ENCODE assay signal across 17 cellular contexts in the genomic region with DNA sequence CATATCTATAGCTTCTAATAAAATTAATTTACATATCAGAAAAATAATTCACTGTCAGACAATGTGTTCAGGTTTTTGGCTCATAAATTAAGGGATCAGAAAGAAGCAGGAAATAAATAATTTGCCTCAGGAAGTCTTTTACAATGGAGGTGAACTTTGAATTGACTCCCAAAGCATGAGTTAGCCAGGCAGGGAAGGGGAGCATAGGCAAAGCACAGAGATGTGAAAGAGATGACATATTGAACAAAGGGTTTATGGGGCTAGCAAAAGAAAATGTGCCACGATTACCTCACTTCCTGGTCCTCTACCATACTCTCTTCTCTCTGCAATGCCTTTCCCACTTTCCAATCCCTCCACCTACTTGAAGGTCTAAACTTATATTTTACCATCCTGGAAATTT. TPM values are rescaled to one million over a fixed set of nuclear protein-coding genes. Genes with fewer than 3 reads are reported as not detected.
A peak's percentile ranks its signal among the peaks of the same experiment; 100 is the strongest.
DNase-seq lines count a peak whose midpoint lies in the region; ATAC-seq, FAIRE-seq and TF ChIP-seq lines count a peak whose summit lies in the region.
"Had no signal": no experiment of that assay in that cellular context is flagged by ENCODE, and none has a peak within 500 bp of the region (broad histone marks: within the 10 kb centered on the region; RNA-seq: fewer than 3 reads in every experiment).

No MANE protein-coding gene starts in this region.

- POLR2A ChIA-PET in HepG2 (lab: Yijun Ruan, JAX): no interaction called here

- peaks cover 18% of the 10 kb centered on the region for H3K36me3 Mint-ChIP-seq in effector memory CD8-positive, alpha-beta T cell (ENCODE audit: insufficient read depth)

- intact Hi-C loops in HepG2 (cut with micrococcal nuclease; ENCODE audit: unreplicated experiment): no loop called here
- intact Hi-C loops in right lobe of liver (cut with DNase I): no loop called here

- no peak overlapping the region for H3K4me3 Mint-ChIP-seq in effector memory CD8-positive, alpha-beta T cell

- H3K79me2 ChIP-seq in HepG2 (ENCODE audit: insufficient read depth, low read length): peaks cover 11% of the 10 kb centered on the region

- H3K36me3 ChIP-seq in HepG2 (replicated peaks in 1 of 2; ENCODE audit: control insufficient read depth in 1 of 2, insufficient read depth in 2 of 2, low read length in 2 of 2): no peaks in the 10 kb centered on the region
- no peaks in the 10 kb centered on the region for H3K36me3 ChIP-seq in right lobe of liver
- H3K36me3 ChIP-seq: BLaER1 had no signal

- no TSS peak for BruUV-seq in HepG2 (replicated peaks; lab: Mats Ljungman, UMichigan)

- H3K27ac ChIP-seq in HepG2 (ENCODE audit: extremely low read length, insufficient read depth, low read length) (no peak overlapping the region), right lobe of liver (no peak overlapping the region)
- H3K27ac ChIP-seq: 22Rv1, BLaER1, GM23248, HL-60 had no signal

- H3K4me1 Mint-ChIP-seq in effector memory CD8-positive, alpha-beta T cell (ENCODE audit: low read depth in 2 of 2): peaks cover 24 to 26% of the 10 kb centered on the region in 2 donors

- CTCF ChIA-PET in HepG2 (lab: Yijun Ruan, JAX; ENCODE audit: low intra/inter-chr PET ratio, low total read pairs): no interaction called here

- TF ChIP-seq POLR2A in HepG2 (IDR thresholded peaks at IDR 0.05; ENCODE audit: insufficient read depth in 1 of 2, low read depth in 2 of 2, low read length in 2 of 2) (no peak), right lobe of liver (IDR thresholded peaks at IDR 0.05) (no peak)

- 17% methylated on average over 1 of the region's 1 CpG for WGBS in HepG2 (ENCODE audit: low lambda C conversion rate)
- whole genome bisulfite sequencing in right lobe of liver (ENCODE audit: insufficient coverage, low coverage, low lambda C conversion rate, missing lambda C conversion rate): 33% methylated on average over 1 of the region's 1 CpG

- TF ChIP-seq RAD21 in HepG2 (CRISPR knock-in tag; IDR thresholded peaks at IDR 0.05): no peak

- H3K9me3 ChIP-seq in HepG2 (ENCODE audit: low read length) (no peaks in the 10 kb centered on the region), right lobe of liver (no peaks in the 10 kb centered on the region)
- H3K9me3 ChIP-seq: BLaER1 had no signal

- H3K27me3 Mint-ChIP-seq in effector memory CD8-positive, alpha-beta T cell: peaks cover 6 to 15% of the 10 kb centered on the region in 2 donors

- no peak overlapping the region for H3K9ac ChIP-seq in HepG2 (ENCODE audit: insufficient read depth, low read depth, low read length)
- H3K9ac ChIP-seq: BLaER1, GM23248 had no signal

- H4K20me1 ChIP-seq in HepG2 (ENCODE audit: insufficient read depth, low read length): no peaks in the 10 kb centered on the region
- H4K20me1 ChIP-seq: BLaER1 had no signal

- no peak for TF ChIP-seq CTCF in HepG2 (CRISPR knock-in tag; IDR thresholded peaks at IDR 0.05)
- no peak for TF ChIP-seq CTCF in right lobe of liver (IDR thresholded peaks at IDR 0.05)

- TF ChIP-seq EP300 in HepG2 (IDR thresholded peaks at IDR 0.05; ENCODE audit: low read depth in 2 of 2, low read length in 2 of 2): no peak
- no peak for TF ChIP-seq EP300 in HepG2 (CRISPR knock-in tag; IDR thresholded peaks at IDR 0.05; ENCODE audit: borderline replicate concordance)

- H3K4me1 ChIP-seq in HepG2 (ENCODE audit: insufficient read depth, low read length) (peaks cover 25% of the 10 kb centered on the region), right lobe of liver (peaks cover 0 to 13% (median 0%) of the 10 kb centered on the region in 4 donors)

- H3K27me3 ChIP-seq in HepG2 (ENCODE audit: control insufficient read depth in 1 of 2, insufficient read depth in 2 of 2, low read length in 2 of 2) (peaks cover 0 to 9% of the 10 kb centered on the region in 2 experiments; a peak in 1 of 5 replicates), right lobe of liver (no peaks in the 10 kb centered on the region)
- H3K27me3 ChIP-seq: BLaER1 had no signal

- H3K4me2 ChIP-seq in HepG2 (ENCODE audit: low read depth, low read length): peak overlapping the region; percentile 46
- H3K4me2 ChIP-seq: BLaER1 had no signal

- no peak overlapping the region for H3K4me3 ChIP-seq in HepG2 (replicated peaks in 1 of 3; ENCODE audit: insufficient read depth in 1 of 3, low read depth in 2 of 3, low read length in 3 of 3)
- no peak overlapping the region for H3K4me3 ChIP-seq in right lobe of liver
- H3K4me3 ChIP-seq: BLaER1, GM23248 had no signal

- no peaks in the 10 kb centered on the region for H3K9me3 Mint-ChIP-seq in effector memory CD8-positive, alpha-beta T cell

- H2AFZ ChIP-seq in HepG2 (ENCODE audit: low read length): peak overlapping the region; percentile 77
- H2AFZ ChIP-seq: GM23248 had no signal

- no peak overlapping the region for H3K27ac Mint-ChIP-seq in effector memory CD8-positive, alpha-beta T cell

- FAIRE-seq in HepG2 (lab: Jason Lieb, UNC): no peak
- FAIRE-seq: GM19239 had no signal

- ATAC-seq in HepG2: no peak
- ATAC-seq in right lobe of liver: no peak
- no peak for ATAC-seq in effector memory CD8-positive, alpha-beta T cell (replicated peaks)
- ATAC-seq in GM19397 (IDR thresholded peaks at IDR 0.05; ENCODE audit: unreplicated experiment): no peak
- ATAC-seq in GM21526 (IDR thresholded peaks at IDR 0.05; ENCODE audit: low FRiP score, unreplicated experiment): no peak

- no peak for DNase-seq in HepG2 (ENCODE audit: low spot score)
- no peak for DNase-seq in right lobe of liver
- DNase-seq in dermis microvascular lymphatic vessel endothelial cell (ENCODE audit: low read depth in 2 of 2): peak; percentile 67 to 83
- peak; percentile 51 for DNase-seq in pulmonary artery endothelial cell (ENCODE audit: low read depth, low spot score)
- DNase-seq in effector memory CD8-positive, alpha-beta T cell: no peak
- DNase-seq: AML-193, DMS53, GF-D8, GM23248, H7 had no signal

- in situ Hi-C loops in HepG2 (cut with HindIII; ENCODE audit: extremely low pct_ligation_motif_present, low pct_unique_long_range_greater_than_20kb): no loop called here

RNA-seq across cellular contexts. Expression of a gene that starts 4.0 kb away (rescaled TPM):
- total RNA-seq in HepG2 (2016; rRNA removed; fragmentation: Illumina TruSeq; extraction: Trizol) (47.4 and 106 TPM in 2 replicates), right lobe of liver (100 to 1,000 TPM in 1 of 6 experiments, 10 to 100 TPM in 5; 55.9 to 107 (median 65.3) TPM), dermis microvascular lymphatic vessel endothelial cell (61.4 and 136 TPM in 2 replicates), pulmonary artery endothelial cell (34.6 and 56.5 TPM in 2 replicates)
- 16.6 and 17.6 TPM in 2 replicates for total RNA-seq in HepG2 (2016; cell fraction: cytosol; rRNA removed; fragmentation: Illumina TruSeq; extraction: Trizol; ENCODE audit: low read depth)
- total RNA-seq in HepG2 (2016; cell fraction: insoluble cytoplasmic fraction; rRNA removed; fragmentation: Illumina TruSeq; extraction: Trizol): 47.0 and 112 TPM in 2 replicates
- 23.0 and 27.3 TPM in 2 replicates for total RNA-seq in HepG2 (2016; cell fraction: membrane; rRNA removed; fragmentation: Illumina TruSeq; extraction: Trizol)
- 113 and 129 TPM in 2 replicates for total RNA-seq in HepG2 (2016; cell fraction: nucleus; rRNA removed; fragmentation: Illumina TruSeq; extraction: Trizol)
- polyA plus RNA-seq in HepG2 (2011; rRNA removed): 215 and 219 TPM in 2 replicates
- 178 and 191 TPM in 2 replicates for polyA plus RNA-seq in HepG2 (2011; cell fraction: cytosol; rRNA removed)
- 241 and 262 TPM in 2 replicates for polyA plus RNA-seq in HepG2 (2011; cell fraction: nucleus; rRNA removed)
- polyA plus RNA-seq in HepG2 (2012): 62.0 and 72.9 TPM in 2 replicates
- 13.5 and 15.0 TPM in 2 replicates for polyA plus RNA-seq in HepG2 (2016; cell fraction: cytosol; fragmentation: Illumina TruSeq; extraction: Trizol; ENCODE audit: low read depth)
- polyA plus RNA-seq in HepG2 (2016; cell fraction: insoluble cytoplasmic fraction; fragmentation: Illumina TruSeq; extraction: Trizol; ENCODE audit: low read depth): 37.1 and 43.4 TPM in 2 replicates
- 16.7 and 18.5 TPM in 2 replicates for polyA plus RNA-seq in HepG2 (2016; cell fraction: membrane; fragmentation: Illumina TruSeq; extraction: Trizol; ENCODE audit: low read depth)
- polyA plus RNA-seq in HepG2 (2016; cell fraction: nucleus; fragmentation: Illumina TruSeq; extraction: Trizol; ENCODE audit: insufficient read depth, low read depth): 184 and 185 TPM in 2 replicates
- polyA minus RNA-seq in HepG2 (2011; rRNA and poly(A)+ RNA removed; ENCODE audit: low replicate concordance): 116 and 186 TPM in 2 replicates
- polyA minus RNA-seq in HepG2 (2011; cell fraction: cytosol; rRNA and poly(A)+ RNA removed): 59.8 and 69.1 TPM in 2 replicates
- polyA minus RNA-seq in HepG2 (2011; cell fraction: nucleus; rRNA and poly(A)+ RNA removed): 76.7 and 89.3 TPM in 2 replicates

RNA-seq across cellular contexts. Expression of a gene that starts 18.2 kb away (rescaled TPM):
- total RNA-seq in HepG2 (2016; rRNA removed; fragmentation: Illumina TruSeq; extraction: Trizol) (not detected in 2 replicates), right lobe of liver (not detected), dermis microvascular lymphatic vessel endothelial cell (not detected in 2 replicates), pulmonary artery endothelial cell (not detected in 2 replicates)
- total RNA-seq in HepG2 (2016; cell fraction: cytosol; rRNA removed; fragmentation: Illumina TruSeq; extraction: Trizol; ENCODE audit: low read depth): not detected in 2 replicates
- total RNA-seq in HepG2 (2016; cell fraction: insoluble cytoplasmic fraction; rRNA removed; fragmentation: Illumina TruSeq; extraction: Trizol): not detected in 2 replicates
- total RNA-seq in HepG2 (2016; cell fraction: membrane; rRNA removed; fragmentation: Illumina TruSeq; extraction: Trizol): not detected in 2 replicates
- total RNA-seq in HepG2 (2016; cell fraction: nucleus; rRNA removed; fragmentation: Illumina TruSeq; extraction: Trizol): not detected in 2 replicates
- not detected in 2 replicates for polyA plus RNA-seq in HepG2 (2011; rRNA removed)
- polyA plus RNA-seq in HepG2 (2011; cell fraction: cytosol; rRNA removed): not detected in 2 replicates
- polyA plus RNA-seq in HepG2 (2011; cell fraction: nucleus; rRNA removed): not detected in 2 replicates
- not detected in 2 replicates for polyA plus RNA-seq in HepG2 (2012)
- not detected in 2 replicates for polyA plus RNA-seq in HepG2 (2016; cell fraction: cytosol; fragmentation: Illumina TruSeq; extraction: Trizol; ENCODE audit: low read depth)
- not detected in 2 replicates for polyA plus RNA-seq in HepG2 (2016; cell fraction: insoluble cytoplasmic fraction; fragmentation: Illumina TruSeq; extraction: Trizol; ENCODE audit: low read depth)
- not detected in 2 replicates for polyA plus RNA-seq in HepG2 (2016; cell fraction: membrane; fragmentation: Illumina TruSeq; extraction: Trizol; ENCODE audit: low read depth)
- polyA plus RNA-seq in HepG2 (2016; cell fraction: nucleus; fragmentation: Illumina TruSeq; extraction: Trizol; ENCODE audit: insufficient read depth, low read depth): not detected in 2 replicates
- not detected in 2 replicates for polyA minus RNA-seq in HepG2 (2011; rRNA and poly(A)+ RNA removed; ENCODE audit: low replicate concordance)
- polyA minus RNA-seq in HepG2 (2011; cell fraction: cytosol; rRNA and poly(A)+ RNA removed): not detected in 2 replicates
- not detected in 2 replicates for polyA minus RNA-seq in HepG2 (2011; cell fraction: nucleus; rRNA and poly(A)+ RNA removed)
- total RNA-seq: GM23248, H7 had no signal
- polyA plus RNA-seq: GM23248, IgD-negative memory B cell had no signal

RNA-seq across cellular contexts. Expression of a gene that starts 59.9 kb away (rescaled TPM):
- 0.10 and 0.49 TPM in 2 replicates for total RNA-seq in HepG2 (2016; rRNA removed; fragmentation: Illumina TruSeq; extraction: Trizol)
- 0.09 TPM in 1 of 2 replicates, not detected in the other for total RNA-seq in HepG2 (2016; cell fraction: cytosol; rRNA removed; fragmentation: Illumina TruSeq; extraction: Trizol; ENCODE audit: low read depth)
- total RNA-seq in HepG2 (2016; cell fraction: insoluble cytoplasmic fraction; rRNA removed; fragmentation: Illumina TruSeq; extraction: Trizol): 0.41 TPM in 1 of 2 replicates, not detected in the other
- 0.12 and 0.21 TPM in 2 replicates for total RNA-seq in HepG2 (2016; cell fraction: membrane; rRNA removed; fragmentation: Illumina TruSeq; extraction: Trizol)
- 0.81 and 1.1 TPM in 2 replicates for total RNA-seq in HepG2 (2016; cell fraction: nucleus; rRNA removed; fragmentation: Illumina TruSeq; extraction: Trizol)
- polyA plus RNA-seq in HepG2 (2011; rRNA removed): 0.94 and 1.3 TPM in 2 replicates
- polyA plus RNA-seq in HepG2 (2011; cell fraction: cytosol; rRNA removed): 0.24 and 0.26 TPM in 2 replicates
- 5.1 and 7.3 TPM in 2 replicates for polyA plus RNA-seq in HepG2 (2011; cell fraction: nucleus; rRNA removed)
- 0.51 and 0.70 TPM in 2 replicates for polyA plus RNA-seq in HepG2 (2012)
- 0.09 and 0.15 TPM in 2 replicates for polyA plus RNA-seq in HepG2 (2016; cell fraction: cytosol; fragmentation: Illumina TruSeq; extraction: Trizol; ENCODE audit: low read depth)
- 0.20 TPM in 1 of 2 replicates, not detected in the other for polyA plus RNA-seq in HepG2 (2016; cell fraction: insoluble cytoplasmic fraction; fragmentation: Illumina TruSeq; extraction: Trizol; ENCODE audit: low read depth)
- 0.15 and 0.22 TPM in 2 replicates for polyA plus RNA-seq in HepG2 (2016; cell fraction: membrane; fragmentation: Illumina TruSeq; extraction: Trizol; ENCODE audit: low read depth)
- polyA plus RNA-seq in HepG2 (2016; cell fraction: nucleus; fragmentation: Illumina TruSeq; extraction: Trizol; ENCODE audit: insufficient read depth, low read depth): 3.3 and 3.7 TPM in 2 replicates
- 0.07 and 0.12 TPM in 2 replicates for polyA minus RNA-seq in HepG2 (2011; rRNA and poly(A)+ RNA removed; ENCODE audit: low replicate concordance)
- not detected in 2 replicates for polyA minus RNA-seq in HepG2 (2011; cell fraction: cytosol; rRNA and poly(A)+ RNA removed)
- 0.99 and 1.3 TPM in 2 replicates for polyA minus RNA-seq in HepG2 (2011; cell fraction: nucleus; rRNA and poly(A)+ RNA removed)
- 1 to 10 TPM in 4 of 6 experiments, under 1 TPM in 2; 0.47 to 1.7 (median 1.2) TPM for total RNA-seq in right lobe of liver
- 0.13 TPM in 1 of 2 replicates, not detected in the other for total RNA-seq in dermis microvascular lymphatic vessel endothelial cell
- not detected in 2 replicates for total RNA-seq in pulmonary artery endothelial cell

Comparison
In these comparisons a context has a peak if more than half of its experiments do, and no peak if none do; other contexts are left out.
1. DNase-seq: peak in dermis microvascular lymphatic vessel endothelial cell (2 of 2) and pulmonary artery endothelial cell (single experiment); none in HepG2 (single experiment), right lobe of liver (0 of 3) and effector memory CD8-positive, alpha-beta T cell (0 of 3).